Comparison of ENCODE assay signal across 9 cellular contexts in the genomic region with DNA sequence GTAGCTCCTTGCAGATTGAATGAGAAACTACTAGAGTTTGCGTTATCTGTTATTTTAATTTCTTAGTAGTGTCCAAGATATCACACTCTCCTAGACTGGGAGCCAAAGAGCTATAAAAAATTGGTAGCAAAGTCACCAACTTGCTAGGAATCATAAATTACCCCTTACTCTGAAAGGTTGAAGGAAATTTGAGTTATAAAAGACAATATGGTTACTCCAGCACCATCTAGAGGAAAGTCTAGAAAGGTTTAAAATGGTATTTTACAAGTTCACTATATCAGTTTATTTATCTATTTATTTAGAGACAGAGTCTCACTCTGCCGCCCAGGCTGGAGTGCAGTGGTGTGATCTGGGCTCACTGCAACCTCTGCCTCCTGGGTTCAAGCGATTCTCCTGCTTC.
DNase-seq lines count a peak whose midpoint lies in the region; ATAC-seq, FAIRE-seq and TF ChIP-seq lines count a peak whose summit lies in the region.
"Had no signal": no experiment of that assay in that cellular context is flagged by ENCODE, and none has a peak within 500 bp of the region (broad histone marks: within the 10 kb centered on the region; RNA-seq: fewer than 3 reads in every experiment).

No MANE protein-coding gene starts in this region.

- peaks cover 14% of the 10 kb centered on the region for H4K20me1 ChIP-seq in PC-9 (ENCODE audit: insufficient read depth)

- BruUV-seq in PC-9 (replicated peaks; lab: Mats Ljungman, UMichigan): no TSS peak

- H2AFZ ChIP-seq in PC-9: no peak overlapping the region

- FAIRE-seq in H54 (lab: Jason Lieb, UNC): no peak

- H3K36me3 Mint-ChIP-seq in natural killer cell: no peaks in the 10 kb centered on the region
- no peaks in the 10 kb centered on the region for H3K36me3 Mint-ChIP-seq in natural killer cell treated with Interleukin-12 subunit alpha and Interleukin-12 subunit beta and Interleukin-15 and Interleukin-18, amount 100 ng/mL, for 72 hours
- peaks cover 3% of the 10 kb centered on the region for H3K36me3 Mint-ChIP-seq in activated CD4-positive, alpha-beta T cell treated with anti-CD3 and anti-CD28 coated beads, Interleukin-2, amount 10 ng/mL, durations not matched to agents 24 days and 14 days (ENCODE audit: low read depth)

- no peaks in the 10 kb centered on the region for H3K27me3 Mint-ChIP-seq in natural killer cell (ENCODE audit: low read depth in 2 of 2)
- H3K27me3 Mint-ChIP-seq in natural killer cell treated with Interleukin-12 subunit alpha and Interleukin-12 subunit beta and Interleukin-15 and Interleukin-18, amount 100 ng/mL, for 72 hours: no peaks in the 10 kb centered on the region
- H3K27me3 Mint-ChIP-seq in activated CD4-positive, alpha-beta T cell treated with anti-CD3 and anti-CD28 coated beads, Interleukin-2, amount 10 ng/mL, durations not matched to agents 24 days and 14 days: no peaks in the 10 kb centered on the region

- H3K9me3 Mint-ChIP-seq in natural killer cell: no peaks in the 10 kb centered on the region
- no peaks in the 10 kb centered on the region for H3K9me3 Mint-ChIP-seq in natural killer cell treated with Interleukin-12 subunit alpha and Interleukin-12 subunit beta and Interleukin-15 and Interleukin-18, amount 100 ng/mL, for 72 hours
- H3K9me3 Mint-ChIP-seq in activated CD4-positive, alpha-beta T cell treated with anti-CD3 and anti-CD28 coated beads, Interleukin-2, amount 10 ng/mL, durations not matched to agents 24 days and 14 days: no peaks in the 10 kb centered on the region

- H3K27me3 ChIP-seq in PC-9 (ENCODE audit: insufficient read depth, low read depth) (no peaks in the 10 kb centered on the region), uterus (no peaks in the 10 kb centered on the region)
- H3K27me3 ChIP-seq: SJSA1 had no signal

- no peak overlapping the region for H3K27ac Mint-ChIP-seq in natural killer cell
- H3K27ac Mint-ChIP-seq in natural killer cell treated with Interleukin-12 subunit alpha and Interleukin-12 subunit beta and Interleukin-15 and Interleukin-18, amount 100 ng/mL, for 72 hours: no peak overlapping the region
- H3K27ac Mint-ChIP-seq in activated CD4-positive, alpha-beta T cell treated with anti-CD3 and anti-CD28 coated beads, Interleukin-2, amount 10 ng/mL, durations not matched to agents 24 days and 14 days: no peak overlapping the region

- no peaks in the 10 kb centered on the region for H3K79me2 ChIP-seq in PC-9 (ENCODE audit: low read depth)

- H3K4me2 ChIP-seq in PC-9: no peak overlapping the region

- no peaks in the 10 kb centered on the region for H3K9me2 ChIP-seq in PC-9 (ENCODE audit: insufficient read depth)

- TF ChIP-seq CTCF in natural killer cell (IDR thresholded peaks at IDR 0.05) (peak; percentile 65), PC-9 (conservative IDR thresholded peaks at IDR 0.05) (peak; percentile 46), fibroblast of villous mesenchyme (IDR thresholded peaks at IDR 0.05; ENCODE audit: insufficient read depth, low read depth, low read length) (peak; percentile 13), uterus (IDR thresholded peaks at IDR 0.05) (peak in 3 of 4 experiments; percentile 32 to 35 (median 33))

- H3K4me3 Mint-ChIP-seq in natural killer cell: no peak overlapping the region
- no peak overlapping the region for H3K4me3 Mint-ChIP-seq in natural killer cell treated with Interleukin-12 subunit alpha and Interleukin-12 subunit beta and Interleukin-15 and Interleukin-18, amount 100 ng/mL, for 72 hours
- H3K4me3 Mint-ChIP-seq in activated CD4-positive, alpha-beta T cell treated with anti-CD3 and anti-CD28 coated beads, Interleukin-2, amount 10 ng/mL, durations not matched to agents 24 days and 14 days: no peak overlapping the region

- intact Hi-C loops in natural killer cell (cut with micrococcal nuclease): loop anchor here (5.0 kb wide), 2 partner anchors 191 to 221 kb away; partner anchors contain the start of gene ZNF609
- intact Hi-C loops in PC-9 (cut with micrococcal nuclease; ENCODE audit: unreplicated experiment): loop anchor here (10.0 kb wide), 1 partner anchor 229 kb away; no protein-coding TSS in a partner anchor
- intact Hi-C loops in uterus (cut with DNase I; ENCODE audit: low total_unique reads): no loop called here
- intact Hi-C loops in activated CD4-positive, alpha-beta T cell treated with anti-CD3 and anti-CD28 coated beads, Interleukin-2, amount 10 ng/mL, durations not matched to agents 24 days and 14 days (cut with micrococcal nuclease): loop anchor here (5.0 kb wide), 1 partner anchor 226 kb away; no protein-coding TSS in a partner anchor

- no peak overlapping the region for H3K4me3 ChIP-seq in PC-9
- H3K4me3 ChIP-seq in fibroblast of villous mesenchyme (ENCODE audit: low read depth, low read length): no peak overlapping the region
- no peak overlapping the region for H3K4me3 ChIP-seq in uterus
- H3K4me3 ChIP-seq: SJSA1 had no signal

- H3K27ac ChIP-seq in PC-9 (no peak overlapping the region), uterus (no peak overlapping the region)
- H3K27ac ChIP-seq: SJSA1 had no signal

- POLR2A ChIA-PET in PC-9 (lab: Charles Lee; ENCODE audit: unreplicated experiment): no interaction called here

- CTCF ChIA-PET in PC-9 (lab: Charles Lee): interaction anchor here (0.5 to 0.7 kb wide), 2 partner anchors 9 to 504 kb away, joined by 3 to 4 read pairs; no protein-coding TSS in a partner anchor

- TF ChIP-seq POLR2A in uterus (IDR thresholded peaks at IDR 0.05): no peak
- TF ChIP-seq POLR2A in H54 (IDR thresholded peaks at IDR 0.05; ENCODE audit: low read depth, low read length): no peak

- H3K4me1 Mint-ChIP-seq in natural killer cell: peaks cover 14 to 21% of the 10 kb centered on the region in 2 donors
- peaks cover 15 to 16% of the 10 kb centered on the region in 2 donors for H3K4me1 Mint-ChIP-seq in natural killer cell treated with Interleukin-12 subunit alpha and Interleukin-12 subunit beta and Interleukin-15 and Interleukin-18, amount 100 ng/mL, for 72 hours (ENCODE audit: low read depth in 2 of 2)
- peaks cover 19% of the 10 kb centered on the region for H3K4me1 Mint-ChIP-seq in activated CD4-positive, alpha-beta T cell treated with anti-CD3 and anti-CD28 coated beads, Interleukin-2, amount 10 ng/mL, durations not matched to agents 24 days and 14 days

- H3K9me3 ChIP-seq in PC-9 (ENCODE audit: insufficient read depth, low read depth) (no peaks in the 10 kb centered on the region), uterus (no peaks in the 10 kb centered on the region)
- H3K9me3 ChIP-seq: SJSA1 had no signal

- H3K4me1 ChIP-seq in PC-9 (replicated peaks; ENCODE audit: insufficient read depth): peaks cover 10% of the 10 kb centered on the region
- H3K4me1 ChIP-seq in uterus: no peaks in the 10 kb centered on the region

- H3K36me3 ChIP-seq in PC-9 (ENCODE audit: low read depth) (no peaks in the 10 kb centered on the region), uterus (no peaks in the 10 kb centered on the region)
- H3K36me3 ChIP-seq: SJSA1 had no signal

- peaks cover 10% of the 10 kb centered on the region; the same call in 1 of the 2 replicates for H3F3A ChIP-seq in PC-9 (ENCODE audit: insufficient read depth, low read depth)

- DNase-seq in natural killer cell: no peak
- DNase-seq in natural killer cell treated with Interleukin-12 subunit alpha and Interleukin-12 subunit beta and Interleukin-15 and Interleukin-18, amount 100 ng/mL, for 72 hours (ENCODE audit: low spot score): no peak
- no peak for DNase-seq in PC-9
- no peak for DNase-seq in fibroblast of villous mesenchyme (ENCODE audit: low read depth)
- DNase-seq in uterus: no peak
- DNase-seq in H54 (ENCODE audit: insufficient read length, low spot score): no peak
- no peak for DNase-seq in activated CD4-positive, alpha-beta T cell treated with anti-CD3 and anti-CD28 coated beads, Interleukin-2, amount 10 ng/mL, durations not matched to agents 24 days and 14 days

- ATAC-seq in natural killer cell: peak in 1 of 3 donors; percentile 23
- ATAC-seq in natural killer cell treated with Interleukin-12 subunit alpha and Interleukin-12 subunit beta and Interleukin-15 and Interleukin-18, amount 100 ng/mL, for 72 hours: no peak
- no peak for ATAC-seq in activated CD4-positive, CD25-positive, alpha-beta regulatory T cell treated with anti-CD3 and anti-CD28 coated beads, Interleukin-2, amount 50 U/mL, for 24 hours

Comparison
In these comparisons a context has a peak if more than half of its experiments do, and no peak if none do; other contexts are left out.
1. CTCF ChIP-seq: peak in every context shown above with its lines; median percentile 65 in natural killer cell; 46 in PC-9; 33 in uterus; 13 in fibroblast of villous mesenchyme.